ENCODE assay signal across 23 cellular contexts in genomic region chr22:17761145-17761488, GRCh38. TPM values are rescaled to one million over a fixed set of nuclear protein-coding genes. Genes with fewer than 3 reads are reported as not detected.
DNase-seq lines count a peak whose midpoint lies in the region; ATAC-seq, FAIRE-seq and TF ChIP-seq lines count a peak whose summit lies in the region.
"Had no signal": no experiment of that assay in that cellular context is flagged by ENCODE, and none has a peak within 500 bp of the region (broad histone marks: within the 10 kb centered on the region; RNA-seq: fewer than 3 reads in every experiment).

No MANE protein-coding gene starts in this region.

- 5% methylated on average over 4 of the region's 4 CpGs for WGBS in HepG2 (ENCODE audit: low lambda C conversion rate)

- TF ChIP-seq EP300 in HepG2 (IDR thresholded peaks at IDR 0.05; ENCODE audit: low read depth in 2 of 2, low read length in 2 of 2) (peak in 1 of 2 experiments; percentile 51; a peak in 2 of 4 replicates), HepG2 (CRISPR knock-in tag; IDR thresholded peaks at IDR 0.05; ENCODE audit: borderline replicate concordance) (no peak)

- peak overlapping the region; percentile 42 for H3K9ac ChIP-seq in SK-N-MC (ENCODE audit: insufficient read length)
- H3K9ac ChIP-seq in HepG2 (ENCODE audit: insufficient read depth, low read depth, low read length), result peak overlapping the region; percentile 36

- H3K9me3 ChIP-seq in A673 (ENCODE audit: low read depth, low read length, poor library complexity, severe bottlenecking), result no peaks in the 10 kb centered on the region
- H3K9me3 ChIP-seq in SK-N-MC (ENCODE audit: low read depth, low read length), result no peaks in the 10 kb centered on the region
- no peaks in the 10 kb centered on the region for H3K9me3 ChIP-seq in HepG2 (ENCODE audit: low read length)
- H3K9me3 ChIP-seq in neutrophil, result no peaks in the 10 kb centered on the region
- H3K9me3 ChIP-seq: BE2C, SJCRH30 had no signal

- H3K4me3 ChIP-seq in A673 (ENCODE audit: low read depth, low read length, poor library complexity, severe bottlenecking) (no peak overlapping the region), SK-N-MC (no peak overlapping the region; the same call in 1 of the 2 replicates), HepG2 (replicated peaks in 1 of 3; ENCODE audit: insufficient read depth in 1 of 3, low read depth in 2 of 3, low read length in 3 of 3) (peak overlapping the region; percentile 23 to 46 (median 32); a peak in 5 of 6 replicates), neutrophil (ENCODE audit: low read depth in 1 of 2, low read length in 1 of 2) (peak overlapping the region in 1 of 2 experiments; percentile 43)
- H3K4me3 ChIP-seq: SJCRH30 had no signal

- H3K27ac ChIP-seq in A673 (ENCODE audit: low read depth, low read length, poor library complexity, severe bottlenecking) (peak overlapping the region; percentile 37), SK-N-MC (peak overlapping the region; percentile 86), HepG2 (ENCODE audit: extremely low read length, insufficient read depth, low read length) (peak overlapping the region; percentile 79), neutrophil (peak overlapping the region; percentile 84)
- H3K27ac ChIP-seq: SJCRH30 had no signal

- H4K20me1 ChIP-seq in HepG2 (ENCODE audit: insufficient read depth, low read length), result no peaks in the 10 kb centered on the region

- no TSS peak for BruUV-seq in A673 (replicated peaks; lab: Mats Ljungman, UMichigan)
- no TSS peak for BruUV-seq in HepG2 (replicated peaks; lab: Mats Ljungman, UMichigan)

- DNase-seq in A673 (ENCODE audit: low spot score), result no peak
- DNase-seq in SK-N-MC (ENCODE audit: low read depth, low spot score), result no peak
- DNase-seq in HepG2 (ENCODE audit: low spot score), result peak; percentile 73
- no peak for DNase-seq in T1000 (lab: John Stamatoyannopoulos, UW)
- no peak for DNase-seq in NCI-H1436 (lab: John Stamatoyannopoulos, UW)
- DNase-seq: BE2C; CD4-positive, alpha-beta memory T cell; EL; GF-D8; MM.1S; NCI-H1048; NCI-H1417 treated with DMSO at 0.1 percent for 48 hours; NCI-H187 treated with DMSO at 0.1 percent for 48 hours; NCI-H2107; NCI-H446 treated with DMSO at 0.1 percent for 48 hours; NCI-H526 treated with DMSO at 0.1 percent for 48 hours; OCI-M1; SJCRH30 had no signal

- no peak overlapping the region for H2AFZ ChIP-seq in HepG2 (ENCODE audit: low read length)

- H3K4me1 ChIP-seq in A673 (ENCODE audit: insufficient read depth, low read length, poor library complexity, severe bottlenecking) (no peaks in the 10 kb centered on the region), HepG2 (ENCODE audit: insufficient read depth, low read length) (peaks cover 48% of the 10 kb centered on the region), neutrophil (ENCODE audit: control insufficient read depth in 1 of 2, insufficient read depth in 1 of 2, low read depth in 1 of 2, low read length in 1 of 2) (peaks cover 49 to 64% of the 10 kb centered on the region in 2 experiments)
- H3K4me1 ChIP-seq: SJCRH30 had no signal

- no peak for TF ChIP-seq CTCF in A673 (conservative IDR thresholded peaks at IDR 0.05; ENCODE audit: low read depth, low read length)
- TF ChIP-seq CTCF in HepG2 (CRISPR knock-in tag; IDR thresholded peaks at IDR 0.05), result no peak
- TF ChIP-seq CTCF in neutrophil (IDR thresholded peaks at IDR 0.05), result no peak

- no peaks in the 10 kb centered on the region for H3K27me3 ChIP-seq in A673 (replicated peaks; ENCODE audit: insufficient read depth, low read depth, low read length, poor library complexity)
- H3K27me3 ChIP-seq in HepG2 (ENCODE audit: control insufficient read depth in 1 of 2, insufficient read depth in 2 of 2, low read length in 2 of 2), result no peaks in the 10 kb centered on the region
- H3K27me3 ChIP-seq in neutrophil, result no peaks in the 10 kb centered on the region
- H3K27me3 ChIP-seq: BE2C, SJCRH30 had no signal

- no peaks in the 10 kb centered on the region for H3K36me3 ChIP-seq in A673 (ENCODE audit: insufficient read depth, low read length, poor library complexity, severe bottlenecking)
- no peaks in the 10 kb centered on the region for H3K36me3 ChIP-seq in SK-N-MC (ENCODE audit: insufficient read depth, low read length)
- H3K36me3 ChIP-seq in HepG2 (replicated peaks in 1 of 2; ENCODE audit: control insufficient read depth in 1 of 2, insufficient read depth in 2 of 2, low read length in 2 of 2), result no peaks in the 10 kb centered on the region
- H3K36me3 ChIP-seq in neutrophil, result no peaks in the 10 kb centered on the region
- H3K36me3 ChIP-seq: BE2C, SJCRH30 had no signal

- peak; percentile 79 for FAIRE-seq in HepG2 (lab: Jason Lieb, UNC)
- FAIRE-seq: A204.1, H54, RCC 7860 had no signal

- TF ChIP-seq POLR2A in HepG2 (IDR thresholded peaks at IDR 0.05; ENCODE audit: insufficient read depth in 1 of 2, low read depth in 2 of 2, low read length in 2 of 2), result no peak

- peaks cover 26% of the 10 kb centered on the region for H3K79me2 ChIP-seq in HepG2 (ENCODE audit: insufficient read depth, low read length)

- in situ Hi-C loops in HepG2 (cut with HindIII; ENCODE audit: extremely low pct_ligation_motif_present, low pct_unique_long_range_greater_than_20kb), result no loop called here

- CTCF ChIA-PET in A673 (lab: Charles Lee), result interaction anchor here (0.6 kb wide), 1 partner anchor 396 kb away, joined by 12 read pairs; no protein-coding TSS in a partner anchor
- CTCF ChIA-PET in HepG2 (lab: Yijun Ruan, JAX; ENCODE audit: low intra/inter-chr PET ratio, low total read pairs), result no interaction called here

- peak overlapping the region; percentile 59 for H3K4me2 ChIP-seq in HepG2 (ENCODE audit: low read depth, low read length)

- intact Hi-C loops in A673 (cut with micrococcal nuclease; ENCODE audit: unreplicated experiment) (no loop called here), HepG2 (cut with micrococcal nuclease; ENCODE audit: unreplicated experiment) (loop anchor here (2.0 kb wide), 1 partner anchor 26 kb away; no protein-coding TSS in a partner anchor)

- TF ChIP-seq RAD21 in HepG2 (CRISPR knock-in tag; IDR thresholded peaks at IDR 0.05), result no peak

- POLR2A ChIA-PET in A673 (lab: Charles Lee; ENCODE audit: low non-redundant PET) (interaction anchor here (0.6 kb wide), 1 partner anchor 261 kb away, joined by 12 read pairs; no protein-coding TSS in a partner anchor), HepG2 (lab: Yijun Ruan, JAX) (interaction anchor here (1.1 to 4.2 kb wide), 4 partner anchors 12 to 26 kb away, joined by 3 to 19 read pairs (median 10); partner anchors contain the start of gene BID)

- ATAC-seq in HepG2, result peak; percentile 86
- no peak for ATAC-seq in HG03039 (IDR thresholded peaks at IDR 0.05; ENCODE audit: unreplicated experiment)

TF ChIP-seq in HepG2, 621 proteins besides CTCF, POLR2A, EP300 and RAD21 (continues in another document):
- TF ChIP-seq SCMH1 (CRISPR knock-in tag; IDR thresholded peaks at IDR 0.05; ENCODE audit: borderline replicate concordance) (no peak), LBX2 (CRISPR knock-in tag; IDR thresholded peaks at IDR 0.05; ENCODE audit: borderline replicate concordance) (no peak), HNF4G (IDR thresholded peaks at IDR 0.05; ENCODE audit: borderline replicate concordance, low read depth, low read length) (peak; percentile 40; the same call in 1 of the 2 replicates), HNF4G (CRISPR knock-in tag; IDR thresholded peaks at IDR 0.05; ENCODE audit: borderline replicate concordance, low read depth) (no peak), RORA (CRISPR knock-in tag; IDR thresholded peaks at IDR 0.05) (no peak), SETDB1 (CRISPR knock-in tag; IDR thresholded peaks at IDR 0.05; ENCODE audit: borderline replicate concordance) (no peak)

RNA-seq across cellular contexts. Expression of gene BID, which starts 13.2 kb away (rescaled TPM):
- total RNA-seq in A673 (2021) (72.8 and 74.6 TPM in 2 replicates), HepG2 (2016; rRNA removed; fragmentation: Illumina TruSeq; extraction: Trizol) (47.6 and 51.7 TPM in 2 replicates)
- total RNA-seq in HepG2 (2016; cell fraction: cytosol; rRNA removed; fragmentation: Illumina TruSeq; extraction: Trizol; ENCODE audit: low read depth), result 16.5 and 25.0 TPM in 2 replicates
- total RNA-seq in HepG2 (2016; cell fraction: insoluble cytoplasmic fraction; rRNA removed; fragmentation: Illumina TruSeq; extraction: Trizol), result 48.2 and 51.2 TPM in 2 replicates
- total RNA-seq in HepG2 (2016; cell fraction: membrane; rRNA removed; fragmentation: Illumina TruSeq; extraction: Trizol), result 24.9 and 33.2 TPM in 2 replicates
- 27.0 and 29.0 TPM in 2 replicates for total RNA-seq in HepG2 (2016; cell fraction: nucleus; rRNA removed; fragmentation: Illumina TruSeq; extraction: Trizol)
- 35.3 and 44.7 TPM in 2 replicates for polyA plus RNA-seq in HepG2 (2011; rRNA removed)
- polyA plus RNA-seq in HepG2 (2011; cell fraction: cytosol; rRNA removed), result 51.3 and 78.1 TPM in 2 replicates
- polyA plus RNA-seq in HepG2 (2011; cell fraction: nucleus; rRNA removed), result 37.6 and 38.4 TPM in 2 replicates
- 16.2 and 31.9 TPM in 2 replicates for polyA plus RNA-seq in HepG2 (2012)
- polyA plus RNA-seq in HepG2 (2016; cell fraction: cytosol; fragmentation: Illumina TruSeq; extraction: Trizol; ENCODE audit: low read depth), result 22.8 and 28.7 TPM in 2 replicates
- polyA plus RNA-seq in HepG2 (2016; cell fraction: insoluble cytoplasmic fraction; fragmentation: Illumina TruSeq; extraction: Trizol; ENCODE audit: low read depth), result 39.0 and 42.7 TPM in 2 replicates
- 26.7 and 27.3 TPM in 2 replicates for polyA plus RNA-seq in HepG2 (2016; cell fraction: membrane; fragmentation: Illumina TruSeq; extraction: Trizol; ENCODE audit: low read depth)
- polyA plus RNA-seq in HepG2 (2016; cell fraction: nucleus; fragmentation: Illumina TruSeq; extraction: Trizol; ENCODE audit: insufficient read depth, low read depth), result 47.0 TPM in 2 replicates
- 35.1 and 45.0 TPM in 2 replicates for polyA minus RNA-seq in HepG2 (2011; rRNA and poly(A)+ RNA removed; ENCODE audit: low replicate concordance)
- 15.2 and 16.8 TPM in 2 replicates for polyA minus RNA-seq in HepG2 (2011; cell fraction: cytosol; rRNA and poly(A)+ RNA removed)
- 4.4 and 8.2 TPM in 2 replicates for polyA minus RNA-seq in HepG2 (2011; cell fraction: nucleus; rRNA and poly(A)+ RNA removed)

Comparison
In these comparisons a context has a peak if more than half of its experiments do, and no peak if none do; other contexts are left out.
1. H3K4me3 ChIP-seq: peak in HepG2 (3 of 3); none in A673 (single experiment) and SK-N-MC (single experiment).
2. Peak in every context shown above with its lines, with median percentiles within 50 percentile points of each other: H3K27ac ChIP-seq.